26 cellular contexts compared by ENCODE assay signal in the genomic region with DNA sequence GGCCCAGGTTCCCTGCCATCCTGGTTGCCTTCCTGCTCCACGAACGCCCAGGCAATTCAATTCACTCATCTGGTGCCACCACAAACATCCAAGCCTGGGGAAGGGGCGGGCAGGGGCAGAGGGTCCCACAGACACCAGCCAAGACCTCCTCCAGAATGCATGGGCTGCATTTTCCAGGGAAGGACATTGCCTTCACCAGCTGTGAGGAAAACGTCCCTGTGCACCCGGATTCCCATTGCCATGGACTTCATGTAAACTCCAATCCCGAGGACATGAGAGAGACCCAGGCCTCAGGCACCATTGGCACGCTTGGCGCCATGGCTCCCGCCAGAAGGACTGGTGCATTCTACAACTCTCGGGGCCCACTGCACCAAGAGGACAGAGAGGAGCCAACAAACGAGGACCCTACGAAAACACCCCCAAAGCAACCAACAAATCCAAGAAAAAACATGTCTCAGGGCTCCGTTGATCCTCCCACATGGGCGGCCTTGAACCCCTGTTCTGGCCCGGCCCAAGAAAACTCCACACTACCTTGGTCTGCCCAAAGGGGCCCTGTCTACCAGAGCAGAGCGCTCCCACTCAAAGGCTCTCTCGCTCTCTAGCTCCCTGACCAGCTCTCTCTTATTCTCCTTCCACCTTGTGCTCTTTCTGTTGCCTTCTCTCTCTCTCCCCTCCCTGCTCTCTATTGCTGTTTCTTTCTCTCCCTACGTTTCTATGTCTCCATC.
"Had no signal": no experiment of that assay in that cellular context is flagged by ENCODE, and none has a peak within 500 bp of the region (broad histone marks: within the 10 kb centered on the region; RNA-seq: fewer than 3 reads in every experiment).

No MANE protein-coding gene starts in this region.

- H3K27me3 ChIP-seq: body of pancreas, heart left ventricle had no signal

- H3K4me3 Mint-ChIP-seq: activated B cell treated with CpG ODN at 0.5 μM for 24 hours; activated CD8-positive, alpha-beta T cell treated with anti-CD3 and anti-CD28 coated beads for 36 hours; activated naive CD8-positive, alpha-beta T cell; activated T-cell treated with anti-CD3 and anti-CD28 coated beads, Interleukin-2, amount 50 U/mL, for 4 hours; activated T-helper 17 cell treated with anti-CD3 and anti-CD28 coated beads, Interleukin-2, amount 50 U/mL, for 72 hours; effector memory CD8-positive, alpha-beta T cell; T-helper 17 cell; T-helper 2 cell treated with Interferon-gamma antibody and Interleukin-4, amounts not matched to agents 5 μg/mL and 100 μg/mL, for 36 hours had no signal

- H3K9me3 ChIP-seq: body of pancreas, heart left ventricle had no signal

- H3K27ac ChIP-seq: body of pancreas, epithelial cell of prostate, heart left ventricle, WERI-Rb-1 had no signal

- H3K9me3 Mint-ChIP-seq: activated B cell treated with CpG ODN at 0.5 μM for 24 hours; activated CD8-positive, alpha-beta T cell treated with anti-CD3 and anti-CD28 coated beads for 36 hours; activated T-cell treated with anti-CD3 and anti-CD28 coated beads, Interleukin-2, amount 50 U/mL, for 4 hours; activated T-helper 17 cell treated with anti-CD3 and anti-CD28 coated beads, Interleukin-2, amount 50 U/mL, for 72 hours; effector memory CD8-positive, alpha-beta T cell; T-helper 2 cell treated with Interferon-gamma antibody and Interleukin-4, amounts not matched to agents 5 μg/mL and 100 μg/mL, for 36 hours had no signal

- H3K27ac Mint-ChIP-seq: activated B cell treated with CpG ODN at 0.5 μM for 24 hours; activated CD8-positive, alpha-beta T cell treated with anti-CD3 and anti-CD28 coated beads for 36 hours; activated naive CD8-positive, alpha-beta T cell; activated T-helper 17 cell treated with anti-CD3 and anti-CD28 coated beads, Interleukin-2, amount 50 U/mL, for 72 hours; effector memory CD8-positive, alpha-beta T cell; T-helper 17 cell; T-helper 2 cell treated with Interferon-gamma antibody and Interleukin-4, amounts not matched to agents 5 μg/mL and 100 μg/mL, for 36 hours had no signal

- DNase-seq: activated B cell treated with CpG ODN at 0.5 μM for 24 hours; activated CD4-positive, alpha-beta T cell treated with anti-CD3 and anti-CD28 coated beads for 48 hours; activated CD8-positive, alpha-beta memory T cell treated with anti-CD3 and anti-CD28 coated beads for 24 hours; activated CD8-positive, alpha-beta T cell treated with anti-CD3 and anti-CD28 coated beads for 36 hours; activated effector memory CD4-positive, alpha-beta T cell treated with Interleukin-2 at 50 U/mL for 16 hours; activated gamma-delta T cell treated with Interleukin-2 at 50 U/mL for 16 hours; activated naive CD4-positive, alpha-beta T cell treated with anti-CD3 and anti-CD28 coated beads, Interleukin-2, amount 50 U/mL, for 16 hours; activated naive CD4-positive, alpha-beta T cell treated with Interleukin-2 at 50 U/mL for 16 hours; activated T-cell treated with anti-CD3 and anti-CD28 coated beads, Interleukin-2, amount 50 U/mL, for 4 hours; amniotic stem cell; anterior cingulate cortex; body of pancreas; cortex of kidney; dermis blood vessel endothelial cell; effector CD4-positive, alpha-beta T cell; effector memory CD8-positive, alpha-beta T cell; foreskin fibroblast; heart left ventricle; T-helper 1 cell; T-helper 17 cell; T1000; WERI-Rb-1 had no signal

- H3K27me3 Mint-ChIP-seq: activated B cell treated with CpG ODN at 0.5 μM for 24 hours; activated CD8-positive, alpha-beta T cell treated with anti-CD3 and anti-CD28 coated beads for 36 hours; activated naive CD8-positive, alpha-beta T cell; activated T-helper 17 cell treated with anti-CD3 and anti-CD28 coated beads, Interleukin-2, amount 50 U/mL, for 72 hours; effector memory CD8-positive, alpha-beta T cell; T-helper 17 cell had no signal

- H3K4me3 ChIP-seq: body of pancreas, heart left ventricle had no signal

- H3K36me3 ChIP-seq: heart left ventricle, WERI-Rb-1 had no signal

- H3K4me1 Mint-ChIP-seq: activated T-helper 17 cell treated with anti-CD3 and anti-CD28 coated beads, Interleukin-2, amount 50 U/mL, for 72 hours had no signal

- H3K4me1 ChIP-seq: body of pancreas had no signal
